Comparison of ENCODE assay signal across 1 cellular context in genomic region chr9:112176410-112177010, GRCh38.
TF ChIP-seq lines count a peak whose summit lies in the region.

No MANE protein-coding gene starts in this region.

TF ChIP-seq in K562, 482 proteins besides CTCF, POLR2A, EP300 and RAD21 (continued from another document):
- TF ChIP-seq ZNF407 (IDR thresholded peaks at IDR 0.05; ENCODE audit: low read depth) (no peak), NFYB (IDR thresholded peaks at IDR 0.05; ENCODE audit: extremely low read depth, insufficient read length) (no peak), ATF3 (IDR thresholded peaks at IDR 0.05) (no peak), ATF3 (CRISPR knock-in tag; conservative IDR thresholded peaks at IDR 0.05) (no peak), ZC3H11A (IDR thresholded peaks at IDR 0.05; ENCODE audit: low read depth, low read length) (no peak), EGR1 (conservative IDR thresholded peaks at IDR 0.05) (no peak), TEAD2 (tag; IDR thresholded peaks at IDR 0.05) (no peak), PKNOX1 (IDR thresholded peaks at IDR 0.05) (peak; percentile 40), SMAD4 (CRISPR knock-in tag; conservative IDR thresholded peaks at IDR 0.05) (peak; percentile 81), ATF1 (CRISPR knock-in tag; IDR thresholded peaks at IDR 0.05) (no peak), ATF1 (tag; IDR thresholded peaks at IDR 0.05) (no peak), NR2F6 (CRISPR knock-in tag; IDR thresholded peaks at IDR 0.05) (no peak), ZNF133 (CRISPR knock-in tag; IDR thresholded peaks at IDR 0.05) (no peak), PATZ1 (CRISPR knock-in tag; IDR thresholded peaks at IDR 0.05; ENCODE audit: borderline replicate concordance) (no peak), MAFF (IDR thresholded peaks at IDR 0.05; ENCODE audit: low read length) (no peak), TRIM25 (IDR thresholded peaks at IDR 0.05; ENCODE audit: borderline replicate concordance) (no peak), SMARCE1 (IDR thresholded peaks at IDR 0.05) (no peak), GABPA (tag; conservative IDR thresholded peaks at IDR 0.05; ENCODE audit: low read depth) (0 out of 2 replicates have a peak, but pooled peaks have one; percentile 12), TOE1 (IDR thresholded peaks at IDR 0.05; ENCODE audit: borderline replicate concordance) (no peak), TOE1 (CRISPR knock-in tag; IDR thresholded peaks at IDR 0.05; ENCODE audit: borderline replicate concordance, low read depth) (no peak), NR1H2 (CRISPR knock-in tag; IDR thresholded peaks at IDR 0.05) (no peak), ZNF24 (IDR thresholded peaks at IDR 0.05) (no peak), SP2 (IDR thresholded peaks at IDR 0.05; ENCODE audit: extremely low read depth, low read depth, low read length, poor library complexity, severe bottlenecking) (no peak), PBX2 (CRISPR knock-in tag; IDR thresholded peaks at IDR 0.05; ENCODE audit: low read depth) (no peak), PBX2 (tag; conservative IDR thresholded peaks at IDR 0.05; ENCODE audit: low read depth) (peak; percentile 68), GATAD2B (IDR thresholded peaks at IDR 0.05; ENCODE audit: borderline replicate concordance) (no peak), FOXM1 (IDR thresholded peaks at IDR 0.05; ENCODE audit: low read depth) (no peak), FOXM1 (CRISPR knock-in tag; IDR thresholded peaks at IDR 0.05; ENCODE audit: low read depth) (no peak), DMBX1 (CRISPR knock-in tag; IDR thresholded peaks at IDR 0.05; ENCODE audit: borderline replicate concordance) (no peak), LCOR (CRISPR knock-in tag; IDR thresholded peaks at IDR 0.05) (0 out of 2 replicates have a peak, but pooled peaks have one; percentile 44), SRF (CRISPR knock-in tag; IDR thresholded peaks at IDR 0.05) (peak; percentile 46 to 84; a peak in 3 of 4 replicates), E2F6 (IDR thresholded peaks at IDR 0.05; ENCODE audit: borderline replicate concordance in 1 of 2, extremely low read depth in 1 of 2, insufficient read depth in 1 of 2, insufficient read length in 1 of 2, low read depth in 1 of 2, low read length in 1 of 2, poor library complexity in 1 of 2, severe bottlenecking in 1 of 2) (no peak)
